26 cellular contexts compared by ENCODE assay signal in genomic region chr10:96972264-96972663, GRCh38.
"Had no signal": no experiment of that assay in that cellular context is flagged by ENCODE, and none has a peak within 500 bp of the region (broad histone marks: within the 10 kb centered on the region; RNA-seq: fewer than 3 reads in every experiment).

No MANE protein-coding gene starts in this region.

- H3K79me2 ChIP-seq: hepatocyte had no signal

- H3K4me2 ChIP-seq: hepatocyte had no signal

- DNase-seq: activated B cell treated with CpG ODN at 0.5 μM for 24 hours; activated CD8-positive, alpha-beta memory T cell treated with anti-CD3 and anti-CD28 coated beads, Interleukin-2, amount 10 ng/mL, durations not matched to agents 7 days and 5 days; activated CD8-positive, alpha-beta T cell treated with anti-CD3 and anti-CD28 coated beads, Interleukin-2, amount 10 ng/mL, durations not matched to agents 7 days and 5 days; activated naive CD8-positive, alpha-beta T cell treated with anti-CD3 and anti-CD28 coated beads, Interleukin-2, amount 50 U/mL, for 24 hours; activated T-cell treated with anti-CD3 and anti-CD28 coated beads, Interleukin-2, amount 50 U/mL, for 48 hours; amygdala; central memory CD4-positive, alpha-beta T cell; dermis blood vessel endothelial cell; effector CD4-positive, alpha-beta T cell; glutamatergic neuron; islet precursor cell; left colon; lower lobe of right lung; mesenchymal stem cell; natural killer cell; retina; stimulated activated CD4-positive, alpha-beta T cell treated with anti-CD3 and anti-CD28 coated beads, Interleukin-12 subunit alpha, Interleukin-12 subunit beta, amount 100 ng/mL, for 4 hours; stimulated activated CD4-positive, alpha-beta T cell treated with anti-CD3 and anti-CD28 coated beads, Interleukin-4, amount 100 ng/mL, for 1 hour; stimulated activated naive CD8-positive, alpha-beta T cell treated with anti-CD3 and anti-CD28 coated beads, Interleukin-15, Interleukin-2, amounts not matched to agents 100 U/mL and 50 U/mL, for 24 hours; T-helper 1 cell; trophoblast cell had no signal

- ATAC-seq: activated CD8-positive, alpha-beta memory T cell treated with anti-CD3 and anti-CD28 coated beads, Interleukin-2, amount 10 ng/mL, durations not matched to agents 7 days and 5 days; activated CD8-positive, alpha-beta T cell treated with anti-CD3 and anti-CD28 coated beads, Interleukin-2, amount 10 ng/mL, durations not matched to agents 7 days and 5 days; activated naive CD8-positive, alpha-beta T cell treated with anti-CD3 and anti-CD28 coated beads, Interleukin-2, amount 50 U/mL, for 24 hours; left colon; lower lobe of right lung; natural killer cell; sciatic nerve; stimulated activated naive CD8-positive, alpha-beta T cell treated with anti-CD3 and anti-CD28 coated beads, Interleukin-15, Interleukin-2, amounts not matched to agents 100 U/mL and 50 U/mL, for 24 hours had no signal

- H3K9me3 ChIP-seq: lower lobe of right lung, neutrophil, thoracic aorta had no signal

- H3K36me3 ChIP-seq: lower lobe of right lung, neutrophil, thoracic aorta had no signal

- H3K27me3 ChIP-seq: hepatocyte, neutrophil had no signal

- H3K27ac ChIP-seq: hepatocyte, lower lobe of right lung, neutrophil, skin epidermis, thoracic aorta had no signal

- H3K4me3 ChIP-seq: hepatocyte, lower lobe of right lung, skin epidermis, thoracic aorta had no signal

- H2AFZ ChIP-seq: hepatocyte had no signal

- H3K4me1 ChIP-seq: lower lobe of right lung had no signal
